1 cellular context compared by ENCODE assay signal in genomic region chr4:94757192-94758140, GRCh38.
TF ChIP-seq lines count a peak whose summit lies in the region.

BMPR1B (plus strand) TSS chr4:94757955; CDS start chr4:95104425, 346,470 bp downstream.

TF ChIP-seq in SK-N-SH treated with all-trans-retinoic acid at 6 μM for 48 hours, 23 proteins besides CTCF, POLR2A, EP300 and RAD21 (continued from another document):
- TF ChIP-seq POU6F1 (CRISPR knock-in tag; IDR thresholded peaks at IDR 0.05; ENCODE audit: borderline replicate concordance, low read depth) (no peak), ZFP3 (CRISPR knock-in tag; IDR thresholded peaks at IDR 0.05) (no peak), GLIS3 (CRISPR knock-in tag; IDR thresholded peaks at IDR 0.05) (no peak), ISL1 (CRISPR knock-in tag; IDR thresholded peaks at IDR 0.05) (no peak), OSR1 (CRISPR knock-in tag; IDR thresholded peaks at IDR 0.05) (no peak), ZFP30 (CRISPR knock-in tag; IDR thresholded peaks at IDR 0.05) (no peak)
- TF ChIP-seq, protein P1, sequence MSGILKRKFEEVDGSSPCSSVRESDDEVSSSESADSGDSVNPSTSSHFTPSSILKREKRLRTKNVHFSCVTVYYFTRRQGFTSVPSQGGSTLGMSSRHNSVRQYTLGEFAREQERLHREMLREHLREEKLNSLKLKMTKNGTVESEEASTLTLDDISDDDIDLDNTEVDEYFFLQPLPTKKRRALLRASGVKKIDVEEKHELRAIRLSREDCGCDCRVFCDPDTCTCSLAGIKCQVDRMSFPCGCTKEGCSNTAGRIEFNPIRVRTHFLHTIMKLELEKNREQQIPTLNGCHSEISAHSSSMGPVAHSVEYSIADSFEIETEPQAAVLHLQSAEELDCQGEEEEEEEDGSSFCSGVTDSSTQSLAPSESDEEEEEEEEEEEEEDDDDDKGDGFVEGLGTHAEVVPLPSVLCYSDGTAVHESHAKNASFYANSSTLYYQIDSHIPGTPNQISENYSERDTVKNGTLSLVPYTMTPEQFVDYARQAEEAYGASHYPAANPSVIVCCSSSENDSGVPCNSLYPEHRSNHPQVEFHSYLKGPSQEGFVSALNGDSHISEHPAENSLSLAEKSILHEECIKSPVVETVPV (CRISPR knock-in tag; IDR thresholded peaks at IDR 0.05), result no peak
